In genomic region chr5:113090336-113091106, GRCh38 we compare ENCODE assay signal across 12 cellular contexts.
DNase-seq lines count a peak whose midpoint lies in the region; ATAC-seq, FAIRE-seq and TF ChIP-seq lines count a peak whose summit lies in the region.
"Had no signal": no experiment of that assay in that cellular context is flagged by ENCODE, and none has a peak within 500 bp of the region (broad histone marks: within the 10 kb centered on the region; RNA-seq: fewer than 3 reads in every experiment).

No MANE protein-coding gene starts in this region.

- in situ Hi-C loops in HepG2 (cut with HindIII; ENCODE audit: extremely low pct_ligation_motif_present, low pct_unique_long_range_greater_than_20kb), result no loop called here

- no peaks in the 10 kb centered on the region for H4K20me1 ChIP-seq in HepG2 (ENCODE audit: insufficient read depth, low read length)
- H4K20me1 ChIP-seq: BLaER1 had no signal

- no peak for TF ChIP-seq RAD21 in HepG2 (CRISPR knock-in tag; IDR thresholded peaks at IDR 0.05)

- BruUV-seq in HepG2 (replicated peaks; lab: Mats Ljungman, UMichigan), result no TSS peak

- H3K4me1 ChIP-seq in right lobe of liver (peaks cover 0 to 16% (median 4%) of the 10 kb centered on the region in 4 donors), HepG2 (ENCODE audit: insufficient read depth, low read length) (no peaks in the 10 kb centered on the region), aorta (ENCODE audit: control insufficient read depth in 1 of 2, insufficient read depth in 2 of 2, low read length in 2 of 2) (peaks cover 5 to 16% of the 10 kb centered on the region in 2 donors)
- H3K4me1 ChIP-seq: BLaER1 had no signal

- no peaks in the 10 kb centered on the region for H3K79me2 ChIP-seq in HepG2 (ENCODE audit: insufficient read depth, low read length)

- no peak overlapping the region for H3K9ac ChIP-seq in HepG2 (ENCODE audit: insufficient read depth, low read depth, low read length)
- H3K9ac ChIP-seq: BLaER1 had no signal

- H3K27ac ChIP-seq in right lobe of liver, result no peak overlapping the region
- no peak overlapping the region for H3K27ac ChIP-seq in HepG2 (ENCODE audit: extremely low read length, insufficient read depth, low read length)
- peak overlapping the region in 1 of 2 donors; percentile 32 for H3K27ac ChIP-seq in aorta (ENCODE audit: low read depth in 1 of 2, low read length in 2 of 2)
- H3K27ac ChIP-seq: BLaER1 had no signal

- intact Hi-C loops in right lobe of liver (cut with DNase I) (no loop called here), HepG2 (cut with micrococcal nuclease; ENCODE audit: unreplicated experiment) (no loop called here), aorta (cut with DNase I) (no loop called here)

- peaks cover 0 to 10% of the 10 kb centered on the region in 2 donors for H3K27me3 Mint-ChIP-seq in effector memory CD8-positive, alpha-beta T cell

- no peaks in the 10 kb centered on the region for H3K4me1 Mint-ChIP-seq in effector memory CD8-positive, alpha-beta T cell (ENCODE audit: low read depth in 2 of 2)
- H3K4me1 Mint-ChIP-seq: stimulated activated naive B cell treated with anti-CD40 and anti-IgM and Interleukin-4, amounts not matched to agents 10 μg/mL and 1 μg/mL and 100 μg/mL, for 72 hours had no signal

- H3K9me3 ChIP-seq in right lobe of liver, result no peaks in the 10 kb centered on the region
- no peaks in the 10 kb centered on the region for H3K9me3 ChIP-seq in HepG2 (ENCODE audit: low read length)
- no peaks in the 10 kb centered on the region for H3K9me3 ChIP-seq in aorta (ENCODE audit: control insufficient read depth, low read length)
- H3K9me3 ChIP-seq: BLaER1 had no signal

- POLR2A ChIA-PET in HepG2 (lab: Yijun Ruan, JAX), result interaction anchor here (0.9 kb wide), 1 partner anchor 17 kb away, joined by 3 read pairs; no protein-coding TSS in a partner anchor

- no peak for TF ChIP-seq EP300 in HepG2 (IDR thresholded peaks at IDR 0.05; ENCODE audit: low read depth in 2 of 2, low read length in 2 of 2)
- no peak for TF ChIP-seq EP300 in HepG2 (CRISPR knock-in tag; IDR thresholded peaks at IDR 0.05; ENCODE audit: borderline replicate concordance)

- H3K4me3 Mint-ChIP-seq in effector memory CD8-positive, alpha-beta T cell, result no peak overlapping the region
- H3K4me3 Mint-ChIP-seq: stimulated activated naive B cell treated with anti-CD40 and anti-IgM and Interleukin-4, amounts not matched to agents 10 μg/mL and 1 μg/mL and 100 μg/mL, for 72 hours had no signal

- no peaks in the 10 kb centered on the region for H3K9me3 Mint-ChIP-seq in activated naive CD4-positive, alpha-beta T cell treated with anti-CD3 and anti-CD28 coated beads, Interleukin-2, amount 50 U/mL, for 72 hours
- no peaks in the 10 kb centered on the region for H3K9me3 Mint-ChIP-seq in effector memory CD8-positive, alpha-beta T cell
- H3K9me3 Mint-ChIP-seq: stimulated activated naive B cell treated with anti-CD40 and anti-IgM and Interleukin-4, amounts not matched to agents 10 μg/mL and 1 μg/mL and 100 μg/mL, for 72 hours had no signal

- ATAC-seq in right lobe of liver (peak; percentile 40 to 66 (median 46)), HepG2 (no peak), left lobe of liver (peak; percentile 53), aorta (ENCODE audit: low FRiP score) (peak; percentile 52), HG03521 (IDR thresholded peaks at IDR 0.05; ENCODE audit: unreplicated experiment) (no peak)
- ATAC-seq in activated naive CD4-positive, alpha-beta T cell treated with anti-CD3 and anti-CD28 coated beads, Interleukin-2, amount 50 U/mL, for 72 hours, result peak; percentile 29 to 58
- no peak for ATAC-seq in effector memory CD8-positive, alpha-beta T cell (replicated peaks)
- ATAC-seq: GM12878; stimulated activated naive B cell treated with anti-CD40 and anti-IgM and Interleukin-4, amounts not matched to agents 10 μg/mL and 1 μg/mL and 100 μg/mL, for 72 hours had no signal

- no peak for DNase-seq in right lobe of liver
- DNase-seq in HepG2 (ENCODE audit: low spot score), result no peak
- DNase-seq in activated naive CD4-positive, alpha-beta T cell treated with anti-CD3 and anti-CD28 coated beads, Interleukin-2, amount 50 U/mL, for 72 hours (ENCODE audit: low spot score in 2 of 2), result no peak
- no peak for DNase-seq in left lobe of liver (ENCODE audit: low spot score)
- DNase-seq in aorta, result peak in 1 of 2 donors; percentile 57
- no peak for DNase-seq in effector memory CD8-positive, alpha-beta T cell
- no peak for DNase-seq in NCI-H187 (lab: John Stamatoyannopoulos, UW)
- DNase-seq: NCI-H2029; stimulated activated naive B cell treated with anti-CD40 and anti-IgM and Interleukin-4, amounts not matched to agents 10 μg/mL and 1 μg/mL and 100 μg/mL, for 72 hours had no signal

- H2AFZ ChIP-seq in HepG2 (ENCODE audit: low read length), result no peak overlapping the region

- WGBS in right lobe of liver (ENCODE audit: insufficient coverage, low coverage, low lambda C conversion rate, missing lambda C conversion rate), result 31% methylated on average over 6 of the region's 11 CpGs
- WGBS in HepG2 (ENCODE audit: low lambda C conversion rate), result 71% methylated on average over 11 of the region's 11 CpGs
- 6 to 8% methylated on average over 11 of the region's 11 CpGs for WGBS in aorta, 2 donors

- no peak overlapping the region for H3K4me2 ChIP-seq in HepG2 (ENCODE audit: low read depth, low read length)
- H3K4me2 ChIP-seq: BLaER1 had no signal

- CTCF ChIA-PET in HepG2 (lab: Yijun Ruan, JAX; ENCODE audit: low intra/inter-chr PET ratio, low total read pairs), result no interaction called here

- H3K36me3 ChIP-seq in right lobe of liver (peaks cover 0 to 7% (median 0%) of the 10 kb centered on the region in 4 donors), HepG2 (replicated peaks in 1 of 2; ENCODE audit: control insufficient read depth in 1 of 2, insufficient read depth in 2 of 2, low read length in 2 of 2) (no peaks in the 10 kb centered on the region), aorta (ENCODE audit: control insufficient read depth in 1 of 2, insufficient read depth in 2 of 2, low read length in 1 of 2) (no peaks in the 10 kb centered on the region)
- H3K36me3 ChIP-seq: BLaER1 had no signal

- no peak overlapping the region for H3K4me3 ChIP-seq in right lobe of liver
- H3K4me3 ChIP-seq in HepG2 (replicated peaks in 1 of 3; ENCODE audit: insufficient read depth in 1 of 3, low read depth in 2 of 3, low read length in 3 of 3), result no peak overlapping the region
- no peak overlapping the region for H3K4me3 ChIP-seq in aorta (ENCODE audit: low read length in 2 of 2)
- H3K4me3 ChIP-seq: BLaER1, GM12878 had no signal

- no peak for TF ChIP-seq CTCF in right lobe of liver (IDR thresholded peaks at IDR 0.05)
- TF ChIP-seq CTCF in HepG2 (CRISPR knock-in tag; IDR thresholded peaks at IDR 0.05), result no peak

- FAIRE-seq in HepG2 (lab: Jason Lieb, UNC), result no peak
- FAIRE-seq: GM12878 had no signal

- TF ChIP-seq POLR2A in right lobe of liver (IDR thresholded peaks at IDR 0.05), result no peak
- no peak for TF ChIP-seq POLR2A in HepG2 (IDR thresholded peaks at IDR 0.05; ENCODE audit: insufficient read depth in 1 of 2, low read depth in 2 of 2, low read length in 2 of 2)

- H3K27me3 ChIP-seq in right lobe of liver (no peaks in the 10 kb centered on the region), HepG2 (ENCODE audit: control insufficient read depth in 1 of 2, insufficient read depth in 2 of 2, low read length in 2 of 2) (no peaks in the 10 kb centered on the region), aorta (ENCODE audit: control insufficient read depth in 1 of 2, insufficient read depth in 2 of 2, low read length in 1 of 2) (no peaks in the 10 kb centered on the region)
- H3K27me3 ChIP-seq: BLaER1 had no signal

- no peak overlapping the region for H3K27ac Mint-ChIP-seq in activated naive CD4-positive, alpha-beta T cell treated with anti-CD3 and anti-CD28 coated beads, Interleukin-2, amount 50 U/mL, for 72 hours
- H3K27ac Mint-ChIP-seq in effector memory CD8-positive, alpha-beta T cell, result peak overlapping the region in 1 of 2 donors; percentile 3
- H3K27ac Mint-ChIP-seq: stimulated activated naive B cell treated with anti-CD40 and anti-IgM and Interleukin-4, amounts not matched to agents 10 μg/mL and 1 μg/mL and 100 μg/mL, for 72 hours had no signal

- no peaks in the 10 kb centered on the region for H3K36me3 Mint-ChIP-seq in activated naive CD4-positive, alpha-beta T cell treated with anti-CD3 and anti-CD28 coated beads, Interleukin-2, amount 50 U/mL, for 72 hours
- H3K36me3 Mint-ChIP-seq in effector memory CD8-positive, alpha-beta T cell (ENCODE audit: insufficient read depth), result peaks cover 6% of the 10 kb centered on the region
- H3K36me3 Mint-ChIP-seq: stimulated activated naive B cell treated with anti-CD40 and anti-IgM and Interleukin-4, amounts not matched to agents 10 μg/mL and 1 μg/mL and 100 μg/mL, for 72 hours had no signal

TF ChIP-seq in HepG2, 621 proteins besides CTCF, POLR2A, EP300 and RAD21 (continues in another document):
- no peak for TF ChIP-seq NBN (conservative IDR thresholded peaks at IDR 0.05)
- no peak for TF ChIP-seq ZNF263 (CRISPR knock-in tag; IDR thresholded peaks at IDR 0.05)
- no peak for TF ChIP-seq ZNF337 (CRISPR knock-in tag; IDR thresholded peaks at IDR 0.05; ENCODE audit: borderline replicate concordance, low read depth)
- no peak for TF ChIP-seq CEBPB (IDR thresholded peaks at IDR 0.05; ENCODE audit: borderline replicate concordance, low read depth, low read length)
- no peak for TF ChIP-seq DR1 (CRISPR knock-in tag; IDR thresholded peaks at IDR 0.05)
- TF ChIP-seq RBM22 (optimal IDR thresholded peaks at IDR 0.05; ENCODE audit: low read length), result no peak
- TF ChIP-seq ZNF292 (CRISPR knock-in tag; IDR thresholded peaks at IDR 0.05; ENCODE audit: borderline replicate concordance, low read depth), result no peak
- TF ChIP-seq KLF16 (CRISPR knock-in tag; IDR thresholded peaks at IDR 0.05), result no peak

Comparison
In these comparisons a context has a peak if more than half of its experiments do, and no peak if none do; other contexts are left out.
1. ATAC-seq: peak in right lobe of liver (4 of 4), activated naive CD4-positive, alpha-beta T cell treated with anti-CD3 and anti-CD28 coated beads, Interleukin-2, amount 50 U/mL, for 72 hours (2 of 2), left lobe of liver (single experiment) and aorta (single experiment); none in HepG2 (single experiment), effector memory CD8-positive, alpha-beta T cell (single experiment) and HG03521 (single experiment).